In the genomic region with DNA sequence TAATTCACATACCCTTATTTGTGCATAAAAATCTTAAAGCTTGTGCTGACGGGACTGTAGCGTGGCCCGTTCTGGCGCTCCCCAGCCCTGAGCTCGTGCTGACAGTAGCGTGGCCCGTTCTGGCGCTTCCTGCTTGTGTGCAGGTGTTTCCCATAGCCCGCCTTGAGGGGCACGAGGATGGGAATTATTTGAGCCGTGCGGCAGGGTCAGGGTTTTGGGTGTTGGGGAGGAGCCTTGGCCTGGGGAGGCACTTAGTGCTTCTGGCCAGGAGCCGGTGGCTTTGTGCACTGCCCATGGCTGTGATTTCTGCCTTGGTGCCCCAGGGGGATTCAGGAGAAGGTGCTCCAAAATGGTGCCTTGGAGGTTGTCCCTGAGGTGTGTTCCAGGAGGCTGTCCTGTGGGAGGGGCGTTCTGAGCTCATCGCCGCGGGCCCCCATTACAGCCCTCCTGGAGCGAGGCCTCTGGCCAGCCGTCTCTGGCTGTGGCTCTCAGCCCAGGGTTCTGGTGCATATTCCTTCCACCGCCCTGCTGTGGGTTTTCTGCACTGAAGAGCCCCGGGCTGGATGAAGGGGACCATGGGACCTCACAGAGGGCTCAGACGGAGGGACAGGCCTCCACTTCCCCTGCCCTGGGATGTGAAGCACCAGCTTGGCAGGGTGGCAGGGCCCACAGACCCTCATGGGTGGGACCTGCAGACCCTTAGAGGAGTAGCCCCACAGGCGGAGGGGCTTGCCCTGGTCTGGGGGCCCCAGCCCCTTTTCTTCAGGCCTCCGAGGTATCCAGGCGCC, we compare ENCODE assay signal across 1 cellular context.
TF ChIP-seq lines count a peak whose summit lies in the region.

No MANE protein-coding gene starts in this region.

TF ChIP-seq in HEK293, 187 proteins besides CTCF, POLR2A, EP300 and RAD21 (continued from another document):
- TF ChIP-seq EGR2 (tag by site-specific recombination; IDR thresholded peaks at IDR 0.05; ENCODE audit: low read depth) (no peak), ZNF157 (tag by site-specific recombination; IDR thresholded peaks at IDR 0.05) (no peak), PRDM1 (tag by site-specific recombination; IDR thresholded peaks at IDR 0.05) (no peak), SP2 (tag by site-specific recombination; IDR thresholded peaks at IDR 0.05) (no peak), ZNF366 (tag by site-specific recombination; conservative IDR thresholded peaks at IDR 0.05) (no peak), FEZF1 (tag by site-specific recombination; IDR thresholded peaks at IDR 0.05) (no peak), ZBTB1 (tag by site-specific recombination; IDR thresholded peaks at IDR 0.05) (no peak), ZNF600 (tag by site-specific recombination; IDR thresholded peaks at IDR 0.05) (peak; percentile 67), ZNF747 (tag by site-specific recombination; IDR thresholded peaks at IDR 0.05) (no peak), ZNF837 (tag by site-specific recombination; IDR thresholded peaks at IDR 0.05) (no peak)
- TF ChIP-seq, protein P1, sequence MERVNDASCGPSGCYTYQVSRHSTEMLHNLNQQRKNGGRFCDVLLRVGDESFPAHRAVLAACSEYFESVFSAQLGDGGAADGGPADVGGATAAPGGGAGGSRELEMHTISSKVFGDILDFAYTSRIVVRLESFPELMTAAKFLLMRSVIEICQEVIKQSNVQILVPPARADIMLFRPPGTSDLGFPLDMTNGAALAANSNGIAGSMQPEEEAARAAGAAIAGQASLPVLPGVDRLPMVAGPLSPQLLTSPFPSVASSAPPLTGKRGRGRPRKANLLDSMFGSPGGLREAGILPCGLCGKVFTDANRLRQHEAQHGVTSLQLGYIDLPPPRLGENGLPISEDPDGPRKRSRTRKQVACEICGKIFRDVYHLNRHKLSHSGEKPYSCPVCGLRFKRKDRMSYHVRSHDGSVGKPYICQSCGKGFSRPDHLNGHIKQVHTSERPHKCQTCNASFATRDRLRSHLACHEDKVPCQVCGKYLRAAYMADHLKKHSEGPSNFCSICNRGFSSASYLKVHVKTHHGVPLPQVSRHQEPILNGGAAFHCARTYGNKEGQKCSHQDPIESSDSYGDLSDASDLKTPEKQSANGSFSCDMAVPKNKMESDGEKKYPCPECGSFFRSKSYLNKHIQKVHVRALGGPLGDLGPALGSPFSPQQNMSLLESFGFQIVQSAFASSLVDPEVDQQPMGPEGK (tag by site-specific recombination; IDR thresholded peaks at IDR 0.05) = 0 out of 2 replicates have a peak, but pooled peaks have one; percentile 10
- TF ChIP-seq, protein P2, sequence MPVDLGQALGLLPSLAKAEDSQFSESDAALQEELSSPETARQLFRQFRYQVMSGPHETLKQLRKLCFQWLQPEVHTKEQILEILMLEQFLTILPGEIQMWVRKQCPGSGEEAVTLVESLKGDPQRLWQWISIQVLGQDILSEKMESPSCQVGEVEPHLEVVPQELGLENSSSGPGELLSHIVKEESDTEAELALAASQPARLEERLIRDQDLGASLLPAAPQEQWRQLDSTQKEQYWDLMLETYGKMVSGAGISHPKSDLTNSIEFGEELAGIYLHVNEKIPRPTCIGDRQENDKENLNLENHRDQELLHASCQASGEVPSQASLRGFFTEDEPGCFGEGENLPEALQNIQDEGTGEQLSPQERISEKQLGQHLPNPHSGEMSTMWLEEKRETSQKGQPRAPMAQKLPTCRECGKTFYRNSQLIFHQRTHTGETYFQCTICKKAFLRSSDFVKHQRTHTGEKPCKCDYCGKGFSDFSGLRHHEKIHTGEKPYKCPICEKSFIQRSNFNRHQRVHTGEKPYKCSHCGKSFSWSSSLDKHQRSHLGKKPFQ (tag by site-specific recombination; IDR thresholded peaks at IDR 0.05) = no peak
TF ChIP-seq in HEK293: peak in this region for 2.
